In the genomic region with DNA sequence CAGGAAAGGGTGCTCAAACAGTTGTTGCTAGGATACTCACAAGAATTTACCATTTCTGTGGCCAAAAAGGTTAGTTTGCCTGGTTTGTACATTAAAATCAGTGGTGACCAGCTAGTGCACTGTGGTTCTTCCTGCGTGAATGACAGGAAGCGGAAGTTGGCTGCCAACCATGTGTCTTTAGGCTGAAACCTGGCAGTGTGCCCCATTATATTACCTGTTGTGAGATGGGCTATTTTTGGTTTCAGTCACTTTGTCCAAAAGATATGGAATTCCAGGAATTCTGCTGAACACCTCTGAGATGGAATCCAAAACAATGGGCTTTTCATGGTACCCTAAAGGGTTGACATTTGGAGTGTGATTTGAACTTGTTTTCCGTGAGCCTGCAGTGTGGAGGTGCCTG, we compare ENCODE assay signal across 2 cellular contexts.
TF ChIP-seq lines count a peak whose summit lies in the region.

No MANE protein-coding gene starts in this region.

TF ChIP-seq in GM23338, 12 proteins besides CTCF, POLR2A, EP300 and RAD21 (continues in another document):
- TF ChIP-seq EZH2phosphoT487 (IDR thresholded peaks at IDR 0.05; ENCODE audit: unreplicated experiment): no peak
- TF ChIP-seq JUNB (IDR thresholded peaks at IDR 0.05; ENCODE audit: unreplicated experiment): no peak
- TF ChIP-seq STAT1 (IDR thresholded peaks at IDR 0.05; ENCODE audit: unreplicated experiment): no peak
- TF ChIP-seq, protein P1, sequence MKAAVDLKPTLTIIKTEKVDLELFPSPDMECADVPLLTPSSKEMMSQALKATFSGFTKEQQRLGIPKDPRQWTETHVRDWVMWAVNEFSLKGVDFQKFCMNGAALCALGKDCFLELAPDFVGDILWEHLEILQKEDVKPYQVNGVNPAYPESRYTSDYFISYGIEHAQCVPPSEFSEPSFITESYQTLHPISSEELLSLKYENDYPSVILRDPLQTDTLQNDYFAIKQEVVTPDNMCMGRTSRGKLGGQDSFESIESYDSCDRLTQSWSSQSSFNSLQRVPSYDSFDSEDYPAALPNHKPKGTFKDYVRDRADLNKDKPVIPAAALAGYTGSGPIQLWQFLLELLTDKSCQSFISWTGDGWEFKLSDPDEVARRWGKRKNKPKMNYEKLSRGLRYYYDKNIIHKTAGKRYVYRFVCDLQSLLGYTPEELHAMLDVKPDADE (IDR thresholded peaks at IDR 0.05): no peak
- TF ChIP-seq POLR2AphosphoS5 (IDR thresholded peaks at IDR 0.05; ENCODE audit: low read depth): no peak
- no peak for TF ChIP-seq EZH2 (IDR thresholded peaks at IDR 0.05; ENCODE audit: low read depth, unreplicated experiment)
- TF ChIP-seq, protein P2, sequence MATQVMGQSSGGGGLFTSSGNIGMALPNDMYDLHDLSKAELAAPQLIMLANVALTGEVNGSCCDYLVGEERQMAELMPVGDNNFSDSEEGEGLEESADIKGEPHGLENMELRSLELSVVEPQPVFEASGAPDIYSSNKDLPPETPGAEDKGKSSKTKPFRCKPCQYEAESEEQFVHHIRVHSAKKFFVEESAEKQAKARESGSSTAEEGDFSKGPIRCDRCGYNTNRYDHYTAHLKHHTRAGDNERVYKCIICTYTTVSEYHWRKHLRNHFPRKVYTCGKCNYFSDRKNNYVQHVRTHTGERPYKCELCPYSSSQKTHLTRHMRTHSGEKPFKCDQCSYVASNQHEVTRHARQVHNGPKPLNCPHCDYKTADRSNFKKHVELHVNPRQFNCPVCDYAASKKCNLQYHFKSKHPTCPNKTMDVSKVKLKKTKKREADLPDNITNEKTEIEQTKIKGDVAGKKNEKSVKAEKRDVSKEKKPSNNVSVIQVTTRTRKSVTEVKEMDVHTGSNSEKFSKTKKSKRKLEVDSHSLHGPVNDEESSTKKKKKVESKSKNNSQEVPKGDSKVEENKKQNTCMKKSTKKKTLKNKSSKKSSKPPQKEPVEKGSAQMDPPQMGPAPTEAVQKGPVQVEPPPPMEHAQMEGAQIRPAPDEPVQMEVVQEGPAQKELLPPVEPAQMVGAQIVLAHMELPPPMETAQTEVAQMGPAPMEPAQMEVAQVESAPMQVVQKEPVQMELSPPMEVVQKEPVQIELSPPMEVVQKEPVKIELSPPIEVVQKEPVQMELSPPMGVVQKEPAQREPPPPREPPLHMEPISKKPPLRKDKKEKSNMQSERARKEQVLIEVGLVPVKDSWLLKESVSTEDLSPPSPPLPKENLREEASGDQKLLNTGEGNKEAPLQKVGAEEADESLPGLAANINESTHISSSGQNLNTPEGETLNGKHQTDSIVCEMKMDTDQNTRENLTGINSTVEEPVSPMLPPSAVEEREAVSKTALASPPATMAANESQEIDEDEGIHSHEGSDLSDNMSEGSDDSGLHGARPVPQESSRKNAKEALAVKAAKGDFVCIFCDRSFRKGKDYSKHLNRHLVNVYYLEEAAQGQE (IDR thresholded peaks at IDR 0.05; ENCODE audit: unreplicated experiment): no peak
- no peak for TF ChIP-seq CREB1 (CRISPR knock-in tag; IDR thresholded peaks at IDR 0.05; ENCODE audit: low read depth)
- no peak for TF ChIP-seq ZNF114 (CRISPR knock-in tag; IDR thresholded peaks at IDR 0.05)
- TF ChIP-seq NANOG (IDR thresholded peaks at IDR 0.05; ENCODE audit: borderline replicate concordance): no peak
- TF ChIP-seq ZNF331 (CRISPR knock-in tag; IDR thresholded peaks at IDR 0.05; ENCODE audit: low read depth): no peak

TF ChIP-seq in H1, 55 proteins besides CTCF, POLR2A, EP300 and RAD21:
- TF ChIP-seq EZH2 (IDR thresholded peaks at IDR 0.05; ENCODE audit: low read depth, low read length, severe bottlenecking) (no peak), MAFK (IDR thresholded peaks at IDR 0.05; ENCODE audit: low read depth, low read length) (no peak), ASH2L (IDR thresholded peaks at IDR 0.05; ENCODE audit: low read length) (no peak)
